ENCODE assay signal across 27 cellular contexts in genomic region chr2:151817929-151818328, GRCh38.
"Had no signal": no experiment of that assay in that cellular context is flagged by ENCODE, and none has a peak within 500 bp of the region (broad histone marks: within the 10 kb centered on the region; RNA-seq: fewer than 3 reads in every experiment).

No MANE protein-coding gene starts in this region.

- DNase-seq: activated CD4-positive, alpha-beta T cell treated with anti-CD3 and anti-CD28 coated beads for 48 hours; activated CD4-positive, alpha-beta T cell treated with anti-CD3 and anti-CD28 coated beads, Interleukin-2, amount 50 U/mL, for 48 hours; activated CD8-positive, alpha-beta memory T cell treated with anti-CD3 and anti-CD28 coated beads, Interleukin-2, amount 50 U/mL, for 4 hours; activated naive CD8-positive, alpha-beta T cell treated with anti-CD3 and anti-CD28 coated beads, Interleukin-2, amount 50 U/mL, for 24 hours; activated T-cell treated with anti-CD3 and anti-CD28 coated beads, Interleukin-2, amount 50 U/mL, for 24 hours; amygdala; central memory CD4-positive, alpha-beta T cell; endodermal cell; head of caudate nucleus; hippocampal formation; immature natural killer cell; kidney; midbrain; natural killer cell; right lobe of liver; SK-N-SH; stimulated activated CD4-positive, alpha-beta T cell treated with anti-CD3 and anti-CD28 coated beads, Interleukin-12 subunit alpha, Interleukin-12 subunit beta, amount 100 ng/mL, for 4 hours; stimulated activated CD4-positive, alpha-beta T cell treated with anti-CD3 and anti-CD28 coated beads, Interleukin-4, amount 100 ng/mL, for 24 hours; stimulated activated CD8-positive, alpha-beta memory T cell treated with anti-CD3 and anti-CD28 coated beads, Interleukin-4, amount 100 ng/mL, for 48 hours; stimulated activated naive B cell treated with anti-CD40 and anti-IgM and Interleukin-4, amounts not matched to agents 10 μg/mL and 1 μg/mL and 100 μg/mL, for 72 hours; SW 1271; T-helper 9 cell; WERI-Rb-1 had no signal

- H3K27ac ChIP-seq: neural progenitor cell, right lobe of liver, skin epidermis, tibial nerve, WERI-Rb-1 had no signal

- H3K9me3 ChIP-seq: right lobe of liver, SK-N-SH, tibial nerve had no signal

- ATAC-seq: activated CD4-positive, CD25-positive, alpha-beta regulatory T cell treated with anti-CD3 and anti-CD28 coated beads, Interleukin-2, amount 50 U/mL, for 24 hours; activated naive CD8-positive, alpha-beta T cell treated with anti-CD3 and anti-CD28 coated beads, Interleukin-2, amount 50 U/mL, for 24 hours; natural killer cell; right lobe of liver; stimulated activated naive B cell treated with anti-CD40 and anti-IgM and Interleukin-4, amounts not matched to agents 10 μg/mL and 1 μg/mL and 100 μg/mL, for 72 hours had no signal

- H3K4me3 ChIP-seq: neural progenitor cell, right lobe of liver, skin epidermis, tibial nerve had no signal

- H3K27me3 ChIP-seq: neural progenitor cell, right lobe of liver, tibial nerve had no signal

- H3K4me1 ChIP-seq: neural progenitor cell, right lobe of liver had no signal
